ENCODE assay signal across 22 cellular contexts in the genomic region with DNA sequence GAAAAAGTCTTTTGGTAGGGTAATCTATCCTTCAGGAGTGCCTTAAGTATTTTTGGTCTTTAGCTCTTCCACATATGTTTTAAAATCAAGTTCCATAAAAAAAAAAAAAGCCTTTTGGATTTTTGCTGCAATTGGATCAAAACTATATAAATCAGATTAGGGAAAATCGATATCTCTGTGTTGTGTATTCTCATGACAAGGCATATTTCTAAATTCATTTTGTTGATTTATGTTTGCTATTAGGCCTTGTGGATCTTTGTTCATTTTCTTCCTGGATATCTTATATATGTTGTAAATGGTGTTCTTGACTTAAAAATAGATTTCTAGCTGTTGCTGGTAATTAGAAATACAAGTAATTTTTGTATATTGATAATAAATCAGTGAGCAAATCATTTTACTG. TPM values are rescaled to one million over a fixed set of nuclear protein-coding genes. Genes with fewer than 3 reads are reported as not detected.
A peak's percentile ranks its signal among the peaks of the same experiment; 100 is the strongest.
DNase-seq lines count a peak whose midpoint lies in the region; ATAC-seq, FAIRE-seq and TF ChIP-seq lines count a peak whose summit lies in the region.
"Had no signal": no experiment of that assay in that cellular context is flagged by ENCODE, and none has a peak within 500 bp of the region (broad histone marks: within the 10 kb centered on the region; RNA-seq: fewer than 3 reads in every experiment).

No MANE protein-coding gene starts in this region.

- FAIRE-seq in G401.6 (lab: Jason Lieb, UNC): peak; percentile 6
- FAIRE-seq: GM12892, RCC 7860 had no signal

- no peak for TF ChIP-seq POLR2A in gastrocnemius medialis (IDR thresholded peaks at IDR 0.05)

- H3K27ac ChIP-seq in gastrocnemius medialis: peak overlapping the region; percentile 64 to 100 (median 94)
- H3K27ac ChIP-seq: SJSA1, suprapubic skin, VCaP had no signal

- ATAC-seq in activated naive CD8-positive, alpha-beta T cell treated with anti-CD3 and anti-CD28 coated beads, Interleukin-2, amount 50 U/mL, for 24 hours: no peak
- ATAC-seq in gastrocnemius medialis: no peak
- ATAC-seq: HCT116, sciatic nerve had no signal

- intact Hi-C loops in activated naive CD4-positive, alpha-beta T cell treated with anti-CD3 and anti-CD28 coated beads for 36 hours (cut with micrococcal nuclease): loop anchor here (1.0 to 2.0 kb wide), 4 partner anchors 9 to 63 kb away; a partner anchor contains a TSS
- intact Hi-C loops in gastrocnemius medialis (cut with DNase I; ENCODE audit: low total_unique reads): loop anchor here (10.0 kb wide), 1 partner anchor 623 kb away; no protein-coding TSS in a partner anchor

- in situ Hi-C loops in gastrocnemius medialis (cut with MboI; ENCODE audit: low sequenced_read_pairs in 4 of 4): no loop called here

- no peaks in the 10 kb centered on the region for H3K27me3 Mint-ChIP-seq in activated naive CD4-positive, alpha-beta T cell treated with anti-CD3 and anti-CD28 coated beads for 36 hours (ENCODE audit: low read depth)
- H3K27me3 Mint-ChIP-seq in activated naive CD8-positive, alpha-beta T cell treated with anti-CD3 and anti-CD28 coated beads, Interleukin-2, amount 50 U/mL, for 24 hours: no peaks in the 10 kb centered on the region

- no peaks in the 10 kb centered on the region for H3K36me3 ChIP-seq in gastrocnemius medialis
- H3K36me3 ChIP-seq: suprapubic skin had no signal

- H3K4me3 Mint-ChIP-seq in activated naive CD4-positive, alpha-beta T cell treated with anti-CD3 and anti-CD28 coated beads for 36 hours: peak overlapping the region; percentile 72
- H3K4me3 Mint-ChIP-seq in activated naive CD8-positive, alpha-beta T cell treated with anti-CD3 and anti-CD28 coated beads, Interleukin-2, amount 50 U/mL, for 24 hours: peak overlapping the region; percentile 78
- H3K4me3 Mint-ChIP-seq: neural crest cell had no signal

- no peaks in the 10 kb centered on the region for H3K9me3 ChIP-seq in gastrocnemius medialis
- H3K9me3 ChIP-seq: SJSA1, suprapubic skin had no signal

- TF ChIP-seq CTCF in gastrocnemius medialis (IDR thresholded peaks at IDR 0.05 in 4 of 5, conservative IDR thresholded peaks at IDR 0.05 in 1 of 5): no peak

- DNase-seq in activated naive CD4-positive, alpha-beta T cell treated with anti-CD3 and anti-CD28 coated beads for 36 hours: no peak
- no peak for DNase-seq in activated naive CD4-positive, alpha-beta T cell (lab: John Stamatoyannopoulos, UW)
- DNase-seq in activated naive CD8-positive, alpha-beta T cell treated with anti-CD3 and anti-CD28 coated beads, Interleukin-2, amount 50 U/mL, for 24 hours: no peak
- DNase-seq in gastrocnemius medialis: no peak
- no peak for DNase-seq in iPS-NIHi7 (ENCODE audit: extremely low spot score)
- DNase-seq in NCI-H2081 treated with DMSO at 0.1 percent for 48 hours (lab: John Stamatoyannopoulos, UW): no peak
- no peak for DNase-seq in stimulated activated CD4-positive, alpha-beta T cell treated with anti-CD3 and anti-CD28 coated beads, Interleukin-12 subunit alpha, Interleukin-12 subunit beta, amount 100 ng/mL, for 4 hours
- DNase-seq: activated CD8-positive, alpha-beta memory T cell treated with anti-CD3 and anti-CD28 coated beads for 24 hours; activated effector memory CD4-positive, alpha-beta T cell treated with anti-CD3 and anti-CD28 coated beads, Interleukin-2, amount 50 U/mL, for 16 hours; DMS79; NCI-H146; NCI-H2171; NCI-H524 had no signal

- CTCF ChIA-PET in activated naive CD4-positive, alpha-beta T cell treated with anti-CD3 and anti-CD28 coated beads for 36 hours (lab: Charles Lee): interaction anchor here (0.8 to 1.3 kb wide), 3 partner anchors 16 to 28 kb away, joined by 3 read pairs; no protein-coding TSS in a partner anchor

- H3K36me3 Mint-ChIP-seq in activated naive CD4-positive, alpha-beta T cell treated with anti-CD3 and anti-CD28 coated beads for 36 hours (ENCODE audit: low read depth): peaks cover 23% of the 10 kb centered on the region
- H3K36me3 Mint-ChIP-seq in activated naive CD8-positive, alpha-beta T cell treated with anti-CD3 and anti-CD28 coated beads, Interleukin-2, amount 50 U/mL, for 24 hours (ENCODE audit: low read depth): peaks cover 52% of the 10 kb centered on the region

- H3K4me1 ChIP-seq in gastrocnemius medialis: peaks cover 67 to 85% of the 10 kb centered on the region in 2 donors
- H3K4me1 ChIP-seq: SJSA1, suprapubic skin had no signal

- peak overlapping the region in 1 of 4 donors; percentile 8 for H3K4me3 ChIP-seq in gastrocnemius medialis
- H3K4me3 ChIP-seq: SJSA1, suprapubic skin had no signal

- H3K27ac Mint-ChIP-seq in activated naive CD4-positive, alpha-beta T cell treated with anti-CD3 and anti-CD28 coated beads for 36 hours: peak overlapping the region; percentile 98
- peak overlapping the region; percentile 94 for H3K27ac Mint-ChIP-seq in activated naive CD8-positive, alpha-beta T cell treated with anti-CD3 and anti-CD28 coated beads, Interleukin-2, amount 50 U/mL, for 24 hours

- peaks cover 81% of the 10 kb centered on the region for H3K4me1 Mint-ChIP-seq in activated naive CD4-positive, alpha-beta T cell treated with anti-CD3 and anti-CD28 coated beads for 36 hours (ENCODE audit: low read depth)
- H3K4me1 Mint-ChIP-seq in activated naive CD8-positive, alpha-beta T cell treated with anti-CD3 and anti-CD28 coated beads, Interleukin-2, amount 50 U/mL, for 24 hours: peaks cover 76% of the 10 kb centered on the region

- no peaks in the 10 kb centered on the region for H3K9me3 Mint-ChIP-seq in activated naive CD4-positive, alpha-beta T cell treated with anti-CD3 and anti-CD28 coated beads for 36 hours
- peaks cover 4% of the 10 kb centered on the region for H3K9me3 Mint-ChIP-seq in activated naive CD8-positive, alpha-beta T cell treated with anti-CD3 and anti-CD28 coated beads, Interleukin-2, amount 50 U/mL, for 24 hours

- no peaks in the 10 kb centered on the region for H3K27me3 ChIP-seq in gastrocnemius medialis
- H3K27me3 ChIP-seq: SJSA1, suprapubic skin had no signal

RNA-seq across cellular contexts. Expression of a gene that starts 8.8 kb away (rescaled TPM):
- total RNA-seq in activated naive CD4-positive, alpha-beta T cell treated with anti-CD3 and anti-CD28 coated beads for 36 hours: 10 to 100 TPM; 22.0 to 27.0 TPM
- 10 to 100 TPM; 44.2 to 92.1 (median 68.3) TPM for total RNA-seq in gastrocnemius medialis
